Comparison of ENCODE assay signal across 8 cellular contexts in genomic region chrX:130172127-130172834, GRCh38. TPM values are rescaled to one million over a fixed set of nuclear protein-coding genes. Genes with fewer than 3 reads are reported as not detected.
DNase-seq lines count a peak whose midpoint lies in the region; ATAC-seq lines count a peak whose summit lies in the region.

No MANE protein-coding gene starts in this region.

- H3K27me3 Mint-ChIP-seq in T-cell: no peaks in the 10 kb centered on the region

- 12% methylated on average over 34 of the region's 34 CpGs for WGBS in right cardiac atrium

- H3K27me3 ChIP-seq in right cardiac atrium (ENCODE audit: control insufficient read depth, insufficient read depth): no peaks in the 10 kb centered on the region

- CTCF ChIA-PET in T-cell (lab: Charles Lee): no interaction called here

- POLR2A ChIA-PET in T-cell (lab: Charles Lee): no interaction called here

- no peaks in the 10 kb centered on the region for H3K9me3 Mint-ChIP-seq in T-cell

- peak overlapping the region; percentile 70 for H3K27ac ChIP-seq in right cardiac atrium (ENCODE audit: low read length)
- H3K27ac ChIP-seq in skin epidermis: peak overlapping the region in 13 of 21 experiments; percentile 6 to 83 (median 62)

- no peaks in the 10 kb centered on the region for H3K9me3 ChIP-seq in right cardiac atrium (ENCODE audit: control insufficient read depth, low read length)

- intact Hi-C loops in right cardiac atrium (cut with DNase I): no loop called here

- H3K4me1 ChIP-seq in right cardiac atrium (ENCODE audit: control insufficient read depth, insufficient read depth, low read length): peaks cover 5% of the 10 kb centered on the region

- H3K4me1 Mint-ChIP-seq in T-cell: peaks cover 42 to 46% (median 43%) of the 10 kb centered on the region in 3 donors

- ATAC-seq in T-cell (replicated peaks in 1 of 4) (no peak), right cardiac atrium (no peak), HG03108 (IDR thresholded peaks at IDR 0.05; ENCODE audit: unreplicated experiment) (no peak)

- DNase-seq in DMS79 treated with DMSO at 0.1 percent for 48 hours (lab: John Stamatoyannopoulos, UW) (peak; percentile 1), DMS79 (lab: John Stamatoyannopoulos, UW) (no peak), T-cell (no peak), right cardiac atrium (no peak), A172 (ENCODE audit: low spot score) (no peak), OCI-M2 (lab: John Stamatoyannopoulos, UW; ENCODE audit: unreplicated experiment) (no peak)

- H3K36me3 Mint-ChIP-seq in T-cell: peaks cover under 1% of the 10 kb centered on the region

- H3K4me3 ChIP-seq in right cardiac atrium (ENCODE audit: low read length) (peak overlapping the region; percentile 30), skin epidermis (peak overlapping the region; percentile 25 to 45 (median 38))

- H3K27ac Mint-ChIP-seq in T-cell: peak overlapping the region; percentile 88 to 94

- H3K4me3 Mint-ChIP-seq in T-cell: peak overlapping the region; percentile 89 to 90 (median 89)

RNA-seq across cellular contexts. Expression of gene RAB33A, which starts 0.5 kb away (rescaled TPM):
- total RNA-seq in T-cell (10 to 100 TPM in 3 of 5 donors, 1 to 10 TPM in 2; 4.4 to 16.6 (median 13.9) TPM), right cardiac atrium (10 to 100 TPM in 3 of 4 donors, 1 to 10 TPM in 1; 9.8 to 21.9 (median 18.9) TPM)
- 11.3 TPM for polyA plus RNA-seq in right cardiac atrium
- total RNA-seq in A172 (2014; rRNA removed; shearing (Covaris generic)): not detected in 2 replicates

RNA-seq across cellular contexts. Expression of gene AIFM1, which starts 6.6 kb away (rescaled TPM):
- total RNA-seq in T-cell (10 to 100 TPM; 11.2 to 25.0 (median 23.6) TPM), right cardiac atrium (100 to 1,000 TPM in 1 of 4 donors, 10 to 100 TPM in 3; 82.0 to 102 (median 89.9) TPM)
- polyA plus RNA-seq in right cardiac atrium: 129 TPM
- total RNA-seq in A172 (2014; rRNA removed; shearing (Covaris generic)): 18.5 and 21.1 TPM in 2 replicates
